In the genomic region with DNA sequence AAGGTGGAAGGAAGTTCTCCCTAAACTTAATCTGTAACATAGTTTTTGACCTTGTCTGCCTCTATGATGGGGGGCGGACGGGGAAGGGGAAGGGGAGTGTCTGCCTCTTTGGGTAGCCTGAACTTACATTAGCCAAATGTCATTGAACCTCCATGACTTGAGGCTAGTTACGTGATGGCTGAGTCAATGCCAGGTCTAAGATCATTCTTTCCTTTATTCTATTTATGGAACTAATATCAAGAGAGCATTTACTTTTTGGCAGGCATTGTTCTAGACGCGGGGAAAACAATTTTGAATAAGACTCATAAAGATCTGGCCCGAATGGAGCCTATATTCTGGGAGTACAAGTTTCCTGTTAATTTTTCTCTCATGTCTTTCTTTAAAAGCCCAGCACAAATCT, we compare ENCODE assay signal across 11 cellular contexts.
A peak's percentile ranks its signal among the peaks of the same experiment; 100 is the strongest.
DNase-seq lines count a peak whose midpoint lies in the region; ATAC-seq and TF ChIP-seq lines count a peak whose summit lies in the region.
"Had no signal": no experiment of that assay in that cellular context is flagged by ENCODE, and none has a peak within 500 bp of the region (broad histone marks: within the 10 kb centered on the region; RNA-seq: fewer than 3 reads in every experiment).

No MANE protein-coding gene starts in this region.

- TF ChIP-seq EP300 in transverse colon (IDR thresholded peaks at IDR 0.05; ENCODE audit: low read depth) = no peak

- TF ChIP-seq CTCF in RWPE2 (IDR thresholded peaks at IDR 0.05; ENCODE audit: poor library complexity, severe bottlenecking) (no peak), fibroblast of the aortic adventitia (IDR thresholded peaks at IDR 0.05; ENCODE audit: insufficient read depth, low read length) (no peak), nephron (IDR thresholded peaks at IDR 0.05; ENCODE audit: unreplicated experiment in 3 of 3) (no peak), transverse colon (IDR thresholded peaks at IDR 0.05) (no peak)

- no peak for TF ChIP-seq POLR2A in transverse colon (IDR thresholded peaks at IDR 0.05)

- H3K36me3 Mint-ChIP-seq in nephron (ENCODE audit: low read depth) = no peaks in the 10 kb centered on the region
- H3K36me3 Mint-ChIP-seq in effector memory CD8-positive, alpha-beta T cell (ENCODE audit: insufficient read depth) = no peaks in the 10 kb centered on the region

- H3K4me1 Mint-ChIP-seq in nephron = peaks cover 85% of the 10 kb centered on the region
- no peaks in the 10 kb centered on the region for H3K4me1 Mint-ChIP-seq in effector memory CD8-positive, alpha-beta T cell (ENCODE audit: low read depth in 2 of 2)

- in situ Hi-C loops in transverse colon (cut with MboI; ENCODE audit: low pct_ligation_motif_present in 1 of 4, low pct_unique_long_range_greater_than_20kb in 1 of 4, low sequenced_read_pairs in 3 of 4) = no loop called here

- H3K9me3 ChIP-seq in RWPE2 (ENCODE audit: severe bottlenecking) = no peaks in the 10 kb centered on the region
- H3K9me3 ChIP-seq in transverse colon = no peaks in the 10 kb centered on the region

- H3K36me3 ChIP-seq in RWPE2 (ENCODE audit: low read depth) (no peaks in the 10 kb centered on the region), transverse colon (no peaks in the 10 kb centered on the region)

- peak overlapping the region in 2 of 3 experiments; percentile 15 to 35 for H3K4me3 Mint-ChIP-seq in nephron
- H3K4me3 Mint-ChIP-seq in effector memory CD8-positive, alpha-beta T cell = no peak overlapping the region

- H3K4me1 ChIP-seq in RWPE2 (ENCODE audit: insufficient read depth, poor library complexity, severe bottlenecking) (peaks cover 12% of the 10 kb centered on the region), transverse colon (peaks cover 0 to 26% (median 14%) of the 10 kb centered on the region in 4 donors)

- H3K27me3 Mint-ChIP-seq in nephron (ENCODE audit: low read depth) = no peaks in the 10 kb centered on the region
- peaks cover 36 to 48% of the 10 kb centered on the region in 2 donors for H3K27me3 Mint-ChIP-seq in effector memory CD8-positive, alpha-beta T cell

- intact Hi-C loops in transverse colon (cut with DNase I; ENCODE audit: low total_unique reads) = no loop called here

- ATAC-seq in RWPE2 (ENCODE audit: low read depth) = no peak
- no peak for ATAC-seq in GM21737 (IDR thresholded peaks at IDR 0.05; ENCODE audit: unreplicated experiment)
- no peak for ATAC-seq in effector memory CD8-positive, alpha-beta T cell (replicated peaks)
- ATAC-seq: HCT116 had no signal

- 63 to 69% methylated on average over 6 of the region's 6 CpGs for WGBS in transverse colon (ENCODE audit: low coverage in 1 of 2), 2 donors

- DNase-seq in RWPE2 (ENCODE audit: low spot score) (no peak), fibroblast of the aortic adventitia (ENCODE audit: low read depth) (peak; percentile 84), transverse colon (no peak), SK-N-DZ (ENCODE audit: low spot score) (no peak), SKM-1 (lab: John Stamatoyannopoulos, UW; ENCODE audit: unreplicated experiment) (no peak)
- DNase-seq in effector memory CD8-positive, alpha-beta T cell = no peak
- DNase-seq: Calu3, T-helper 9 cell had no signal

- no peaks in the 10 kb centered on the region for H3K9me3 Mint-ChIP-seq in nephron
- no peaks in the 10 kb centered on the region for H3K9me3 Mint-ChIP-seq in effector memory CD8-positive, alpha-beta T cell

- H3K27ac ChIP-seq in RWPE2 (ENCODE audit: poor library complexity, severe bottlenecking) (peak overlapping the region; percentile 13), transverse colon (peak overlapping the region in 3 of 4 donors; percentile 15 to 61 (median 37))

- H3K27me3 ChIP-seq in RWPE2 (ENCODE audit: insufficient read depth, poor library complexity, severe bottlenecking) (no peaks in the 10 kb centered on the region), transverse colon (no peaks in the 10 kb centered on the region)

- peak overlapping the region; percentile 76 to 89 (median 84) for H3K27ac Mint-ChIP-seq in nephron
- H3K27ac Mint-ChIP-seq in effector memory CD8-positive, alpha-beta T cell = no peak overlapping the region

- H3K4me3 ChIP-seq in RWPE2 (ENCODE audit: severe bottlenecking) (no peak overlapping the region), fibroblast of the aortic adventitia (ENCODE audit: low read depth, low read length) (no peak overlapping the region), transverse colon (no peak overlapping the region)

Comparison
In these comparisons a context has a peak if more than half of its experiments do, and no peak if none do; other contexts are left out.
1. H3K27ac Mint-ChIP-seq: peak in nephron (3 of 3); none in effector memory CD8-positive, alpha-beta T cell (0 of 2).
2. H3K4me3 Mint-ChIP-seq: peak in nephron (2 of 3); none in effector memory CD8-positive, alpha-beta T cell (0 of 2).